Comparison of ENCODE assay signal across 16 cellular contexts in the genomic region with DNA sequence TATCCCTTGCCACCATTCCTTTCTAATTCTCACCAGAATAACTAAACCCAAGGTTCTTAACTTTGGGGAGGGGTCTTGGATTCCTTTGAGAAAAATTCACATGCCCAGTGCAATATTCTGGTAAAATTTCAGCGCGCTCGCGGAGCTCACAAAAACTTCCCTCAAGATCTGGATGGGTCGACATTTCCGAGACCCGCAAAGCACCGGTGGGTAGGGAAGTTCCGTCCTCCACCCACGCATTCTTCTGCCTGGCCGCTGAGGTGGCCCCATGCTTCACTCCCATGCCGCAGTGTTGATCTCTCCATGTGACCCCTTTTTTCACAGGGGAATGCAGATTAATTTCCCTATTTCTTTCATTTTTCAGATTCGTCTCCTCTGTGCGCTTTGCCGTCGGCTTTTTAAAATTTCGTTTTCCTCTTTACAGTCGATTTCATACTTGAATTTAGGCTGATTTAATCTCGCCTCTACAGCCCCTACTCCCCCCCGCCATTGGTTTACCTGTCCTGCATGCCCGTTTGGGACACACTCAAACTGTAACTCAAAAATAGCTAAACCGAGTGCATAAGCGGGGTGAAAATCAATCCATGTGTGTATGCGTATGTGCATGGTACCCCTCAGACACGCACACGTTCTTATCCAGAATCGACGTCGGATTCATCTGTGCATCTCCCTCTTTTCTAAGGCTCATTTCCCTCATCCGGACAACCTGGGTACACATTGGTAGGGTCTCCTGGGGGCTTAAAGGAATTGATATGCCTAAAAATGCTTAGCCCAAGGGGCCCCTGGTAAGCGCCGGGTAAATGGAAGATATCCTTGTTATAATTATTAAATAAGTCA. TPM values are rescaled to one million over a fixed set of nuclear protein-coding genes. Genes with fewer than 3 reads are reported as not detected.
DNase-seq lines count a peak whose midpoint lies in the region; ATAC-seq and TF ChIP-seq lines count a peak whose summit lies in the region.
"Had no signal": no experiment of that assay in that cellular context is flagged by ENCODE, and none has a peak within 500 bp of the region (broad histone marks: within the 10 kb centered on the region; RNA-seq: fewer than 3 reads in every experiment).

No MANE protein-coding gene starts in this region.

- no peak for DNase-seq in MCF 10A (ENCODE audit: unreplicated experiment)
- no peak for DNase-seq in breast epithelium (ENCODE audit: low spot score in 2 of 2)
- DNase-seq in activated naive CD8-positive, alpha-beta T cell treated with anti-CD3 and anti-CD28 coated beads, Interleukin-2, amount 50 U/mL, for 24 hours = peak; percentile 20
- peak; percentile 59 for DNase-seq in left kidney (ENCODE audit: low read depth, low spot score)
- DNase-seq in upper lobe of left lung = no peak
- no peak for DNase-seq in NCI-H2227 (lab: John Stamatoyannopoulos, UW; ENCODE audit: unreplicated experiment)
- no peak for DNase-seq in heart right ventricle
- no peak for DNase-seq in Peyer's patch
- DNase-seq: activated CD8-positive, alpha-beta memory T cell treated with anti-CD3 and anti-CD28 coated beads for 24 hours; EL; KG1; left colon; NCI-H2171 treated with DMSO at 0.1 percent for 48 hours; occipital lobe; PC-3 had no signal

- H3K4me3 ChIP-seq in breast epithelium = peak overlapping the region in 1 of 3 donors; percentile 70
- H3K4me3 ChIP-seq in upper lobe of left lung = no peak overlapping the region
- no peak overlapping the region for H3K4me3 ChIP-seq in heart right ventricle
- no peak overlapping the region for H3K4me3 ChIP-seq in Peyer's patch

- H3K27me3 ChIP-seq in breast epithelium (peaks cover 0 to 19% of the 10 kb centered on the region in 2 donors), upper lobe of left lung (peaks cover 0 to 43% (median 5%) of the 10 kb centered on the region in 4 donors), heart right ventricle (peaks cover 20 to 95% (median 92%) of the 10 kb centered on the region in 7 donors), Peyer's patch (peaks cover 0 to 6% of the 10 kb centered on the region in 2 donors)

- CTCF ChIA-PET in MCF 10A (lab: Yijun Ruan, JAX) = interaction anchor here (8.1 to 18.5 kb wide), 2 partner anchors 10 to 36 kb away, joined by 53 to 523 read pairs; partner anchors contain the start of genes SCRN2 and SP2

- no TSS peak for BruUV-seq in MCF 10A (replicated peaks; lab: Mats Ljungman, UMichigan)

- peak overlapping the region; percentile 50 for H3K4me3 Mint-ChIP-seq in MCF 10A (ENCODE audit: unreplicated experiment)
- H3K4me3 Mint-ChIP-seq in activated naive CD8-positive, alpha-beta T cell treated with anti-CD3 and anti-CD28 coated beads, Interleukin-2, amount 50 U/mL, for 24 hours = peak overlapping the region; percentile 24

- H3K27ac ChIP-seq in breast epithelium (no peak overlapping the region), upper lobe of left lung (peak overlapping the region in 3 of 4 donors; percentile 50 to 82 (median 71)), heart right ventricle (no peak overlapping the region), Peyer's patch (no peak overlapping the region)

- TF ChIP-seq CTCF in MCF 10A (IDR thresholded peaks at IDR 0.05; ENCODE audit: unreplicated experiment) = no peak
- TF ChIP-seq CTCF in breast epithelium (IDR thresholded peaks at IDR 0.05) = no peak
- TF ChIP-seq CTCF in upper lobe of left lung (IDR thresholded peaks at IDR 0.05) = no peak
- TF ChIP-seq CTCF in heart right ventricle (IDR thresholded peaks at IDR 0.05) = no peak
- TF ChIP-seq CTCF in Peyer's patch (IDR thresholded peaks at IDR 0.05) = no peak

- H3K27me3 Mint-ChIP-seq in MCF 10A (ENCODE audit: insufficient read depth, unreplicated experiment) = peaks cover 50% of the 10 kb centered on the region
- peaks cover 73% of the 10 kb centered on the region for H3K27me3 Mint-ChIP-seq in activated naive CD8-positive, alpha-beta T cell treated with anti-CD3 and anti-CD28 coated beads, Interleukin-2, amount 50 U/mL, for 24 hours

- ATAC-seq in activated naive CD8-positive, alpha-beta T cell treated with anti-CD3 and anti-CD28 coated beads, Interleukin-2, amount 50 U/mL, for 24 hours = no peak
- ATAC-seq in upper lobe of left lung (ENCODE audit: low FRiP score in 2 of 2) = no peak
- no peak for ATAC-seq in heart right ventricle

- no peak for TF ChIP-seq EP300 in upper lobe of left lung (IDR thresholded peaks at IDR 0.05)

- 60 to 61% methylated on average over 32 of the region's 32 CpGs for WGBS in upper lobe of left lung, 2 donors
- WGBS in heart right ventricle, 2 donors = 32 to 47% methylated on average over 32 of the region's 32 CpGs

- TF ChIP-seq POLR2A in breast epithelium (IDR thresholded peaks at IDR 0.05) (no peak), upper lobe of left lung (IDR thresholded peaks at IDR 0.05) (no peak), Peyer's patch (IDR thresholded peaks at IDR 0.05) (no peak)

- H3K36me3 ChIP-seq in breast epithelium = no peaks in the 10 kb centered on the region
- H3K36me3 ChIP-seq in upper lobe of left lung = peaks cover 0 to 9% (median 0%) of the 10 kb centered on the region in 4 donors
- H3K36me3 ChIP-seq in heart right ventricle = no peaks in the 10 kb centered on the region
- peaks cover 0 to 10% (median 0%) of the 10 kb centered on the region in 3 donors for H3K36me3 ChIP-seq in Peyer's patch

- H3K9me3 ChIP-seq in breast epithelium = no peaks in the 10 kb centered on the region
- H3K9me3 ChIP-seq in upper lobe of left lung = no peaks in the 10 kb centered on the region
- H3K9me3 ChIP-seq in heart right ventricle = no peaks in the 10 kb centered on the region
- no peaks in the 10 kb centered on the region for H3K9me3 ChIP-seq in Peyer's patch

- peaks cover 15% of the 10 kb centered on the region for H3K4me1 Mint-ChIP-seq in MCF 10A (ENCODE audit: insufficient read depth, unreplicated experiment)
- peaks cover 19% of the 10 kb centered on the region for H3K4me1 Mint-ChIP-seq in activated naive CD8-positive, alpha-beta T cell treated with anti-CD3 and anti-CD28 coated beads, Interleukin-2, amount 50 U/mL, for 24 hours

- H3K27ac Mint-ChIP-seq in MCF 10A (ENCODE audit: low read depth, unreplicated experiment) = no peak overlapping the region
- no peak overlapping the region for H3K27ac Mint-ChIP-seq in activated naive CD8-positive, alpha-beta T cell treated with anti-CD3 and anti-CD28 coated beads, Interleukin-2, amount 50 U/mL, for 24 hours
- H3K27ac Mint-ChIP-seq: activated naive CD4-positive, alpha-beta T cell treated with anti-CD3 and anti-CD28 coated beads, Interleukin-2, amount 50 U/mL, for 72 hours had no signal

- intact Hi-C loops in MCF 10A (cut with micrococcal nuclease) (no loop called here), breast epithelium (cut with DNase I; ENCODE audit: low total_unique reads) (no loop called here), heart right ventricle (cut with DNase I) (loop anchor here in 1 of 10 donors (5.0 kb wide), 1 partner anchor 280 kb away; no protein-coding TSS in a partner anchor)

- no peaks in the 10 kb centered on the region for H3K36me3 Mint-ChIP-seq in MCF 10A (ENCODE audit: insufficient read depth, unreplicated experiment)
- H3K36me3 Mint-ChIP-seq in activated naive CD8-positive, alpha-beta T cell treated with anti-CD3 and anti-CD28 coated beads, Interleukin-2, amount 50 U/mL, for 24 hours (ENCODE audit: low read depth) = no peaks in the 10 kb centered on the region

- H3K4me1 ChIP-seq in breast epithelium = no peaks in the 10 kb centered on the region
- peaks cover 22 to 39% (median 29%) of the 10 kb centered on the region in 4 donors for H3K4me1 ChIP-seq in upper lobe of left lung
- peaks cover 5 to 41% (median 13%) of the 10 kb centered on the region in 9 donors for H3K4me1 ChIP-seq in heart right ventricle
- H3K4me1 ChIP-seq in Peyer's patch = peaks cover 0 to 24% (median 16%) of the 10 kb centered on the region in 4 donors

- H3K9me3 Mint-ChIP-seq in MCF 10A (ENCODE audit: unreplicated experiment) = no peaks in the 10 kb centered on the region
- H3K9me3 Mint-ChIP-seq in activated naive CD8-positive, alpha-beta T cell treated with anti-CD3 and anti-CD28 coated beads, Interleukin-2, amount 50 U/mL, for 24 hours = no peaks in the 10 kb centered on the region
- H3K9me3 Mint-ChIP-seq: activated naive CD4-positive, alpha-beta T cell treated with anti-CD3 and anti-CD28 coated beads, Interleukin-2, amount 50 U/mL, for 72 hours had no signal

- POLR2A ChIA-PET in MCF 10A (lab: Yijun Ruan, JAX) = interaction anchor here (0.7 to 1.4 kb wide), 4 partner anchors 11 to 89 kb away, joined by 3 to 4 read pairs (median 3); partner anchors contain the start of genes LRRC46, MRPL10, PNPO and SCRN2

RNA-seq across cellular contexts. Expression of gene SP6, which starts 1.4 kb away (rescaled TPM):
- total RNA-seq in MCF 10A (2022) = 1.2 and 1.5 TPM in 2 replicates
- 1 to 10 TPM in 2 of 3 donors, under 1 TPM in 1; 0.48 to 5.3 (median 3.6) TPM for total RNA-seq in breast epithelium
- 1 to 10 TPM in 5 of 6 donors, under 1 TPM in 1; 0.76 to 6.4 (median 2.4) TPM for total RNA-seq in upper lobe of left lung
- total RNA-seq in heart right ventricle = under 1 TPM; 0.05 to 0.51 (median 0.20) TPM
- 1 to 10 TPM in 1 of 2 donors, under 1 TPM in 1; 0.22 to 1.9 TPM for polyA plus RNA-seq in heart right ventricle
- total RNA-seq in Peyer's patch = 10 to 100 TPM in 2 of 4 donors, 1 to 10 TPM in 2; 3.3 to 27.0 (median 16.6) TPM

RNA-seq across cellular contexts. Expression of gene SCRN2, which starts 11.3 kb away (rescaled TPM):
- total RNA-seq in MCF 10A (2022) (15.7 and 16.2 TPM in 2 replicates), breast epithelium (100 to 1,000 TPM in 1 of 3 donors, 10 to 100 TPM in 2; 49.2 to 108 (median 54.9) TPM), upper lobe of left lung (10 to 100 TPM; 24.4 to 73.3 (median 34.8) TPM), heart right ventricle (10 to 100 TPM; 25.6 to 38.2 (median 34.5) TPM), Peyer's patch (100 to 1,000 TPM in 2 of 4 donors, 10 to 100 TPM in 2; 56.2 to 126 (median 86.9) TPM)
- 10 to 100 TPM; 20.6 to 82.5 TPM for polyA plus RNA-seq in heart right ventricle

RNA-seq across cellular contexts. Expression of gene LRRC46, which starts 20.9 kb away (rescaled TPM):
- 1.2 and 1.4 TPM in 2 replicates for total RNA-seq in MCF 10A (2022)
- under 1 TPM; 0.16 to 0.59 (median 0.33) TPM for total RNA-seq in breast epithelium
- total RNA-seq in upper lobe of left lung = 10 to 100 TPM in 1 of 6 donors, 1 to 10 TPM in 4, under 1 TPM in 1; 0.49 to 23.5 (median 9.1) TPM
- under 1 TPM in 7 of 10 donors, not detected in 3; 0.14 to 0.53 (median 0.34) TPM for total RNA-seq in heart right ventricle
- polyA plus RNA-seq in heart right ventricle = under 1 TPM; 0.19 to 0.95 TPM
- under 1 TPM in 1 of 4 donors, not detected in 3; 0.40 TPM for total RNA-seq in Peyer's patch
- total RNA-seq: occipital lobe had no signal

RNA-seq across cellular contexts. Expression of gene MRPL10, which starts 21.0 kb away (rescaled TPM):
- 43.2 and 49.3 TPM in 2 replicates for total RNA-seq in MCF 10A (2022)
- total RNA-seq in breast epithelium = 10 to 100 TPM; 35.0 to 43.5 (median 36.7) TPM
- total RNA-seq in upper lobe of left lung = 10 to 100 TPM; 23.1 to 44.2 (median 28.6) TPM
- total RNA-seq in heart right ventricle = 10 to 100 TPM; 44.8 to 72.3 (median 62.9) TPM
- polyA plus RNA-seq in heart right ventricle = 10 to 100 TPM; 44.2 to 63.6 TPM
- 10 to 100 TPM; 30.5 to 50.4 (median 34.8) TPM for total RNA-seq in Peyer's patch

RNA-seq across cellular contexts. Expression of gene OSBPL7, which starts 30.7 kb away (rescaled TPM):
- total RNA-seq in MCF 10A (2022) (4.3 and 4.7 TPM in 2 replicates), breast epithelium (10 to 100 TPM in 1 of 3 donors, 1 to 10 TPM in 2; 3.0 to 10.2 (median 8.9) TPM), upper lobe of left lung (10 to 100 TPM; 10.7 to 44.0 (median 19.3) TPM), heart right ventricle (1 to 10 TPM; 2.8 to 8.7 (median 5.1) TPM), Peyer's patch (100 to 1,000 TPM in 1 of 4 donors, 10 to 100 TPM in 3; 31.4 to 104 (median 70.9) TPM)
- polyA plus RNA-seq in heart right ventricle = 1 to 10 TPM; 3.1 to 9.6 TPM

Comparison
In these comparisons a context has a peak if more than half of its experiments do, and no peak if none do; other contexts are left out.
1. DNase-seq: peak in activated naive CD8-positive, alpha-beta T cell treated with anti-CD3 and anti-CD28 coated beads, Interleukin-2, amount 50 U/mL, for 24 hours (single experiment) and left kidney (single experiment); none in MCF 10A (single experiment), breast epithelium (0 of 2), upper lobe of left lung (0 of 2), NCI-H2227 (single experiment), heart right ventricle (0 of 2) and Peyer's patch (0 of 3).
2. H3K27ac ChIP-seq: peak in upper lobe of left lung (3 of 4); none in breast epithelium (0 of 2), heart right ventricle (0 of 10) and Peyer's patch (0 of 4).